In the genomic region with DNA sequence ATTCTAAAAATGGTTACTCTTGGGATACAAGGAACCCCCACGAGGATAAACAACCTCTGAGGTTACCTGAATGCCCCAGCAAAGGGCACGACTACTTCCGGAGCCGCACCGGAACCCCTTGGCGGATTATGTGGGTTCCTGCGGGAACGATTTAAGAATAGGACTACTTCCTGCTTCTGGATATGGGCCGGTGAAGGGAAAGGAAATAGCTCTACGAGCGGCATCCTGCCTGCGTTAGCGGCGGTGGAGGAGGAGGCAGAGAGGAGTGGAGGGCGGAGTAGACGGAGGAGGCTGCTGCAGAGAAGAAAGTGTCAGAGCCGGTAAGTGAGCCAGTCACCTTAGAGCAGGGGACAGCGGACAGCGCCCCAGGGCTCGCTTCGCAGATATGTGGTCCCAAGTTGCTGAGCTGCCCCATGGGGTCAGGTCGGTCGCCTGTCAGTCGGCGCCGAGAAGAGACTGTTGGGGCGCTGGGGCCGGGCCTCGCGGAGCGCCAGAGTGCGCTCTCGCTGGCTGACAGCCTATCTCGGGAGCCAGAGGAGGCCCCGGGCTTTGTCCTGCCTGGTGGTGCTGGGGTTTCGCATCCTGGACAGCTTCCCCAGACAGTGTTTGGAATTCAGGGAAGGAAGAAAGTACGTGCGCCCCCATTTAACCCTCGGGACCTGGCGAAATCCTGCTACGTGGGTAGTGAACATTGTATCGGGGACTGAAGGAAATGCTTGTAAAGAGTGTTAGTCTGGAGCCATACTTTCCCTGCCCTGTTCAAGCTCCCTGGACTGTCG, we compare ENCODE assay signal across 8 cellular contexts. TPM values are rescaled to one million over a fixed set of nuclear protein-coding genes. Genes with fewer than 3 reads are reported as not detected.
DNase-seq lines count a peak whose midpoint lies in the region; ATAC-seq and TF ChIP-seq lines count a peak whose summit lies in the region.

Gene KLHL20 (plus strand): TSS at position 223 of the 779 bp plus-strand sequence. CDS start 1,063 bp downstream, outside the sequence.

- 0% methylated on average over 12 to 32 of the region's 43 CpGs for WGBS in gastroesophageal sphincter (ENCODE audit: low coverage in 1 of 2), 2 donors

- peak in 2 of 4 experiments; percentile 32 to 34 for TF ChIP-seq CTCF in gastroesophageal sphincter (IDR thresholded peaks at IDR 0.05)
- TF ChIP-seq CTCF in neutrophil (IDR thresholded peaks at IDR 0.05), result no peak

- H3K9me3 ChIP-seq in gastroesophageal sphincter, result no peaks in the 10 kb centered on the region
- no peaks in the 10 kb centered on the region for H3K9me3 ChIP-seq in neutrophil

- no peak for TF ChIP-seq EP300 in gastroesophageal sphincter (IDR thresholded peaks at IDR 0.05)

- POLR2A ChIA-PET in HEK293T (lab: Yijun Ruan, JAX), result interaction anchor here (0.6 to 1.4 kb wide), 12 partner anchors 8 to 289 kb away, joined by 3 to 9 read pairs (median 4); partner anchors contain the start of genes CENPL, DARS2, PRDX6 and ZBTB37

- H3K27ac ChIP-seq in gastroesophageal sphincter (peak within 1 kb of the TSS; percentile 85 to 94 (median 92)), neutrophil (peak within 1 kb of the TSS; percentile 81), substantia nigra (ENCODE audit: low read depth, low read length, poor library complexity, severe bottlenecking) (peak within 1 kb of the TSS; percentile 75)

- H3K4me3 ChIP-seq in gastroesophageal sphincter, result peak within 1 kb of the TSS; percentile 81 to 84
- peak within 1 kb of the TSS; percentile 68 to 72 for H3K4me3 ChIP-seq in neutrophil (ENCODE audit: low read depth in 1 of 2, low read length in 1 of 2)

- peaks cover 0 to 14% of the 10 kb centered on the region in 2 donors for H3K36me3 ChIP-seq in gastroesophageal sphincter
- H3K36me3 ChIP-seq in neutrophil, result no peaks in the 10 kb centered on the region

- DNase-seq in GM04503 (ENCODE audit: low read depth), result peak; percentile 70
- peak; percentile 92 for DNase-seq in HEK293T (ENCODE audit: extremely low spot score)
- DNase-seq in MV-4-11 (lab: John Stamatoyannopoulos, UW), result peak; percentile 91
- peak; percentile 92 for DNase-seq in SK-MEL-5 (ENCODE audit: low read depth, low spot score)
- peak; percentile 88 for DNase-seq in activated naive CD4-positive, alpha-beta T cell treated with Interleukin-2 at 50 U/mL for 16 hours
- peak in 48 of 49 donors; percentile 3 to 85 (median 61) for DNase-seq in substantia nigra (lab: John Stamatoyannopoulos, UW)

- peak; percentile 96 for ATAC-seq in gastroesophageal sphincter

- peaks cover 6 to 41% (median 12%) of the 10 kb centered on the region in 3 donors for H3K4me1 ChIP-seq in gastroesophageal sphincter
- H3K4me1 ChIP-seq in neutrophil (ENCODE audit: control insufficient read depth in 1 of 2, insufficient read depth in 1 of 2, low read depth in 1 of 2, low read length in 1 of 2), result peaks cover 12 to 27% of the 10 kb centered on the region in 2 experiments

- peaks cover 18% of the 10 kb centered on the region for H3K27me3 ChIP-seq in gastroesophageal sphincter
- peaks cover 39% of the 10 kb centered on the region for H3K27me3 ChIP-seq in neutrophil

- CTCF ChIA-PET in HEK293T (lab: Yijun Ruan, JAX), result interaction anchor here (0.6 to 1.2 kb wide), 2 partner anchors 285 to 1357 kb away, joined by 3 read pairs; no protein-coding TSS in a partner anchor

- in situ Hi-C loops in SK-MEL-5 (cut with HindIII; ENCODE audit: low pct_unique_long_range_greater_than_20kb, low sequenced_read_pairs), result no loop called here

- TF ChIP-seq POLR2A in gastroesophageal sphincter (IDR thresholded peaks at IDR 0.05), result peak; percentile 38 to 64

TF ChIP-seq in HEK293T, 16 proteins besides CTCF, POLR2A, EP300 and RAD21:
- 0 out of 2 replicates have a peak, but pooled peaks have one; percentile 17 for TF ChIP-seq FOXM1 (IDR thresholded peaks at IDR 0.05; ENCODE audit: borderline replicate concordance)
- no peak for TF ChIP-seq FOXA1 (IDR thresholded peaks at IDR 0.05)
- TF ChIP-seq ARNT (IDR thresholded peaks at IDR 0.05), result no peak
- peak; percentile 83 for TF ChIP-seq NFRKB (IDR thresholded peaks at IDR 0.05)
- TF ChIP-seq LEF1 (IDR thresholded peaks at IDR 0.05; ENCODE audit: borderline replicate concordance), result no peak
- TF ChIP-seq, protein P1, sequence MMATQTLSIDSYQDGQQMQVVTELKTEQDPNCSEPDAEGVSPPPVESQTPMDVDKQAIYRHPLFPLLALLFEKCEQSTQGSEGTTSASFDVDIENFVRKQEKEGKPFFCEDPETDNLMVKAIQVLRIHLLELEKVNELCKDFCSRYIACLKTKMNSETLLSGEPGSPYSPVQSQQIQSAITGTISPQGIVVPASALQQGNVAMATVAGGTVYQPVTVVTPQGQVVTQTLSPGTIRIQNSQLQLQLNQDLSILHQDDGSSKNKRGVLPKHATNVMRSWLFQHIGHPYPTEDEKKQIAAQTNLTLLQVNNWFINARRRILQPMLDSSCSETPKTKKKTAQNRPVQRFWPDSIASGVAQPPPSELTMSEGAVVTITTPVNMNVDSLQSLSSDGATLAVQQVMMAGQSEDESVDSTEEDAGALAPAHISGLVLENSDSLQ (IDR thresholded peaks at IDR 0.05), result peak; percentile 53
- peak; percentile 97 for TF ChIP-seq CTBP1 (IDR thresholded peaks at IDR 0.05; ENCODE audit: borderline replicate concordance)
- peak; percentile 80; the same call in 1 of the 2 replicates for TF ChIP-seq FOXK2 (IDR thresholded peaks at IDR 0.05)
- no peak for TF ChIP-seq SP1 (IDR thresholded peaks at IDR 0.05)
- no peak for TF ChIP-seq BHLHE40 (IDR thresholded peaks at IDR 0.05; ENCODE audit: borderline replicate concordance)
- TF ChIP-seq ELF4 (IDR thresholded peaks at IDR 0.05), result peak; percentile 82
- TF ChIP-seq HDGF (IDR thresholded peaks at IDR 0.05; ENCODE audit: borderline replicate concordance), result no peak
- TF ChIP-seq TARDBP (IDR thresholded peaks at IDR 0.05), result no peak
- no peak; the same call in 1 of the 2 replicates for TF ChIP-seq L3MBTL2 (conservative IDR thresholded peaks at IDR 0.05)
- no peak for TF ChIP-seq SUZ12 (IDR thresholded peaks at IDR 0.05)
- TF ChIP-seq ZNF384 (IDR thresholded peaks at IDR 0.05), result no peak

RNA-seq across cellular contexts. Expression of gene KLHL20, which starts in this region (rescaled TPM):
- total RNA-seq in SK-MEL-5 (2014; rRNA removed; shearing (Covaris generic)), result 12.3 and 15.9 TPM in 2 replicates
- 11.8 and 12.5 TPM in 2 replicates for polyA plus RNA-seq in SK-MEL-5 (2015; cell fraction: cytosol; rRNA removed)
- 11.5 and 43.3 TPM in 2 replicates for polyA plus RNA-seq in SK-MEL-5 (2015; cell fraction: nucleus; rRNA removed)
- 10 to 100 TPM; 22.0 to 49.7 (median 36.6) TPM for total RNA-seq in gastroesophageal sphincter

Comparison
In these comparisons a context has a peak if more than half of its experiments do, and no peak if none do; other contexts are left out.
1. Peak in every context shown above with its lines: DNase-seq, ATAC-seq, H3K4me3 ChIP-seq and H3K27ac ChIP-seq.